Comparison of ENCODE assay signal across 8 cellular contexts in the genomic region with DNA sequence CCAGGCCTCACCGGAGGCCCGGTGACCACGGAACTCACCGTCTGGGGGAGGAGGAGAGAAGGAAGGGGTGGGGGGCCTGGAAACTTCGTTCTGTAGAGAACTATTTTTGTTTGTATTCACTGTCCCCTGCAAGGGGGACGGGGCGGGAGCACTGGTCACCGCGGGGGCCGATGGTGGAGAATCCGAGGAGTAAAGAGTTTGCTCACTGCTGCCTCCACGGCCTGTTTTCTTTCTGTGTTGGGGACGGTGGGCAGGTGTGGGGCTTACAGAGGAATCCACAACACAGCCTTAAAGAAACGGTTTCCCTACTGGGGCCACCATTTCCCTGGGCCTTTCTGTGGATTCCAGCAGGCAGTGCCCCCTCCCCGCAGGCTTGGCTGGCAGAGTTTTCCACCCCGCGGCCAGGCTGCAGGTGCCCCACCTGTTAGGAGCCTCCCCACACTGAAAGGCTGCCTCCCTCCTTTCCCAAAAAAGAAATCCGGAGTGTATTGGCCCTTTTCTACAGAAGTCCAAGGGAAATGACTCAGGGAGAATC.
A peak's percentile ranks its signal among the peaks of the same experiment; 100 is the strongest.
DNase-seq lines count a peak whose midpoint lies in the region; ATAC-seq and TF ChIP-seq lines count a peak whose summit lies in the region.

No MANE protein-coding gene starts in this region.

- H3K27ac ChIP-seq in BLaER1 (peak overlapping the region; percentile 91), IMR-90 (ENCODE audit: insufficient read depth, low read length) (no peak overlapping the region), mammary epithelial cell (ENCODE audit: insufficient read depth, low read depth, low read length) (no peak overlapping the region)
- peak overlapping the region; percentile 52 for H3K27ac ChIP-seq in naive thymus-derived CD4-positive, alpha-beta T cell (ENCODE audit: low read depth, low read length)

- no peak overlapping the region for H3K14ac ChIP-seq in IMR-90 (replicated peaks; ENCODE audit: low read depth, low read length)

- ATAC-seq in IMR-90 (ENCODE audit: low read depth) (no peak), GM21717 (IDR thresholded peaks at IDR 0.05; ENCODE audit: unreplicated experiment) (no peak)
- no peak for ATAC-seq in naive thymus-derived CD4-positive, alpha-beta T cell

- no peak overlapping the region for H2BK20ac ChIP-seq in IMR-90 (ENCODE audit: low read depth, low read length)

- BruUV-seq in IMR-90 (replicated peaks; lab: Mats Ljungman, UMichigan) = no TSS peak
- BruUV-seq in mammary epithelial cell (replicated peaks; lab: Mats Ljungman, UMichigan) = no TSS peak

- H3K4me1 Mint-ChIP-seq in naive thymus-derived CD4-positive, alpha-beta T cell = peaks cover 5 to 22% (median 14%) of the 10 kb centered on the region in 7 donors

- no peak for TF ChIP-seq RAD21 in IMR-90 (IDR thresholded peaks at IDR 0.05; ENCODE audit: low read length)

- no peak overlapping the region for H3K56ac ChIP-seq in IMR-90 (ENCODE audit: extremely low read depth, insufficient read depth, low read length)

- no peaks in the 10 kb centered on the region for H3K79me2 ChIP-seq in mammary epithelial cell (ENCODE audit: insufficient read depth, low read length)

- no peak for TF ChIP-seq POLR2A in IMR-90 (IDR thresholded peaks at IDR 0.05; ENCODE audit: low read depth, low read length)

- H2BK120ac ChIP-seq in IMR-90 (ENCODE audit: low read depth, low read length) = no peak overlapping the region

- CTCF ChIA-PET in IMR-90 (lab: Yijun Ruan, JAX) (no interaction called here), mammary epithelial cell (lab: Charles Lee; ENCODE audit: low non-redundant PET) (no interaction called here)
- CTCF ChIA-PET in naive thymus-derived CD4-positive, alpha-beta T cell (lab: Charles Lee) = no interaction called here

- no peaks in the 10 kb centered on the region for H3K79me1 ChIP-seq in IMR-90 (ENCODE audit: low read depth in 1 of 2, low read length in 2 of 2)

- no peak overlapping the region for H2AK5ac ChIP-seq in IMR-90 (ENCODE audit: low read depth, low read length)

- H4K91ac ChIP-seq in IMR-90 (ENCODE audit: insufficient read depth, low read depth, low read length) = no peak overlapping the region

- 60% methylated on average over 1 of the region's 18 CpGs; no CpG with 5 or more reads in 1 of the 2 experiments for WGBS in IMR-90 (ENCODE audit: extremely low coverage in 2 of 2, insufficient read length in 1 of 2), 2 experiments
- 14% methylated on average over 16 of the region's 18 CpGs for WGBS in mammary epithelial cell (ENCODE audit: low coverage, missing lambda C conversion rate)

- H2BK15ac ChIP-seq in IMR-90 (ENCODE audit: low read depth, low read length) = no peak overlapping the region

- H3K23ac ChIP-seq in IMR-90 (ENCODE audit: low read depth, low read length) = no peak overlapping the region

- dilution Hi-C loops in IMR-90 (cut with HindIII; ENCODE audit: low sequenced_read_pairs, unreplicated experiment) = no loop called here
- dilution Hi-C loops in mammary epithelial cell (cut with HindIII; ENCODE audit: low sequenced_read_pairs) = no loop called here

- H3K4me3 ChIP-seq in BLaER1 (peak overlapping the region; percentile 79), IMR-90 (ENCODE audit: insufficient read depth, low read depth, low read length) (peak overlapping the region; percentile 49), mammary epithelial cell (replicated peaks in 1 of 3; ENCODE audit: insufficient read depth in 1 of 3, low read depth in 2 of 3, low read length in 3 of 3) (peak overlapping the region; percentile 35 to 55 (median 39))
- H3K4me3 ChIP-seq in naive thymus-derived CD4-positive, alpha-beta T cell (ENCODE audit: low read length) = peak overlapping the region; percentile 73

- H3K9ac ChIP-seq in BLaER1 = peak overlapping the region; percentile 86
- H3K9ac ChIP-seq in IMR-90 (ENCODE audit: low read depth, low read length) = peak overlapping the region; percentile 14; the same call in 1 of the 2 replicates
- no peak overlapping the region for H3K9ac ChIP-seq in mammary epithelial cell (ENCODE audit: insufficient read depth, low read length)

- no peak overlapping the region for H3K18ac ChIP-seq in IMR-90 (ENCODE audit: low read depth, low read length)

- H3K4ac ChIP-seq in IMR-90 (ENCODE audit: low read depth, low read length) = no peak overlapping the region

- no peaks in the 10 kb centered on the region for H4K20me1 ChIP-seq in BLaER1
- H4K20me1 ChIP-seq in IMR-90 (ENCODE audit: insufficient read depth, low read length) = peaks cover 6% of the 10 kb centered on the region; the same call in 1 of the 2 replicates
- no peaks in the 10 kb centered on the region for H4K20me1 ChIP-seq in mammary epithelial cell (ENCODE audit: insufficient read depth, low read length)

- H4K8ac ChIP-seq in IMR-90 (ENCODE audit: low read depth in 2 of 2, low read length in 2 of 2) = no peak overlapping the region; a peak in 1 of 4 replicates

- POLR2A ChIA-PET in IMR-90 (lab: Charles Lee; ENCODE audit: unreplicated experiment) = no interaction called here
- POLR2A ChIA-PET in naive thymus-derived CD4-positive, alpha-beta T cell (lab: Charles Lee) = no interaction called here

- H4K5ac ChIP-seq in IMR-90 (ENCODE audit: low read depth, low read length) = no peak overlapping the region

- H3K4me1 ChIP-seq in BLaER1 (peaks cover 82% of the 10 kb centered on the region), IMR-90 (ENCODE audit: control insufficient read depth, insufficient read depth, low read length) (peaks cover 5% of the 10 kb centered on the region), mammary epithelial cell (ENCODE audit: insufficient read depth, low read length) (peaks cover 16% of the 10 kb centered on the region)
- H3K4me1 ChIP-seq in naive thymus-derived CD4-positive, alpha-beta T cell (ENCODE audit: control insufficient read depth in 2 of 2, insufficient read depth in 2 of 2, low read length in 2 of 2) = peaks cover 11 to 12% of the 10 kb centered on the region in 2 donors

- peak overlapping the region; percentile 99 for H3K4me2 ChIP-seq in BLaER1
- peak overlapping the region; percentile 61 for H3K4me2 ChIP-seq in IMR-90 (ENCODE audit: low read depth, low read length)
- peak overlapping the region; percentile 99 for H3K4me2 ChIP-seq in mammary epithelial cell (ENCODE audit: insufficient read depth, low read depth, low read length)

- no peaks in the 10 kb centered on the region for H3K36me3 Mint-ChIP-seq in naive thymus-derived CD4-positive, alpha-beta T cell

- in situ Hi-C loops in IMR-90 (cut with MboI; ENCODE audit: low sequenced_read_pairs) = no loop called here
- in situ Hi-C loops in mammary epithelial cell (cut with MboI; ENCODE audit: low sequenced_read_pairs in 2 of 2) = no loop called here

- TF ChIP-seq CTCF in IMR-90 (conservative IDR thresholded peaks at IDR 0.05; ENCODE audit: low read depth, low read length) (no peak), mammary epithelial cell (conservative IDR thresholded peaks at IDR 0.05 in 1 of 2, IDR thresholded peaks at IDR 0.05 in 1 of 2; ENCODE audit: extremely low read depth in 1 of 2, insufficient read depth in 1 of 2, low read depth in 1 of 2, low read length in 2 of 2) (no peak)

- DNase-seq in IMR-90 = no peak
- DNase-seq in mammary epithelial cell = no peak
- DNase-seq in naive thymus-derived CD4-positive, alpha-beta T cell = no peak
- DNase-seq in retina = no peak
- DNase-seq in UCSD-AML1 (lab: John Stamatoyannopoulos, UW; ENCODE audit: unreplicated experiment) = no peak
- no peak for DNase-seq in NCI-H1930 (lab: John Stamatoyannopoulos, UW)

- intact Hi-C loops in IMR-90 (cut with micrococcal nuclease) = no loop called here
- intact Hi-C loops in mammary epithelial cell (cut with micrococcal nuclease) = no loop called here
- intact Hi-C loops in naive thymus-derived CD4-positive, alpha-beta T cell (cut with micrococcal nuclease) = loop anchor here (5.0 to 10.0 kb wide), 5 partner anchors 165 to 1825 kb away; a partner anchor contains a TSS

- peaks cover 0 to 4% (median 0%) of the 10 kb centered on the region in 11 donors for H3K9me3 Mint-ChIP-seq in naive thymus-derived CD4-positive, alpha-beta T cell

- H3K27me3 Mint-ChIP-seq in naive thymus-derived CD4-positive, alpha-beta T cell = peaks cover 0 to 31% (median 0%) of the 10 kb centered on the region in 5 donors

- no peak overlapping the region for H2AK9ac ChIP-seq in IMR-90 (replicated peaks; ENCODE audit: low read depth, low read length, poor library complexity)

- H2AFZ ChIP-seq in IMR-90 (replicated peaks; ENCODE audit: low read length, poor library complexity) (peak overlapping the region; percentile 89), mammary epithelial cell (ENCODE audit: low read depth, low read length) (peak overlapping the region; percentile 88)

- H3K4me3 Mint-ChIP-seq in naive thymus-derived CD4-positive, alpha-beta T cell = peak overlapping the region; percentile 89 to 99 (median 94)

- H3K9me3 ChIP-seq in BLaER1 = no peaks in the 10 kb centered on the region
- H3K9me3 ChIP-seq in IMR-90 (ENCODE audit: control insufficient read depth, insufficient read depth, low read length) = no peaks in the 10 kb centered on the region
- no peaks in the 10 kb centered on the region for H3K9me3 ChIP-seq in mammary epithelial cell (replicated peaks; ENCODE audit: insufficient read depth, low read length)
- no peaks in the 10 kb centered on the region for H3K9me3 ChIP-seq in naive thymus-derived CD4-positive, alpha-beta T cell (ENCODE audit: control insufficient read depth in 2 of 3, low read length in 3 of 3)

- H3K36me3 ChIP-seq in BLaER1 = no peaks in the 10 kb centered on the region
- H3K36me3 ChIP-seq in IMR-90 (ENCODE audit: control insufficient read depth, insufficient read depth, low read length) = no peaks in the 10 kb centered on the region
- H3K36me3 ChIP-seq in mammary epithelial cell (ENCODE audit: insufficient read depth, low read length) = no peaks in the 10 kb centered on the region
- H3K36me3 ChIP-seq in naive thymus-derived CD4-positive, alpha-beta T cell (ENCODE audit: control insufficient read depth in 2 of 3, insufficient read depth in 3 of 3, low read length in 3 of 3) = no peaks in the 10 kb centered on the region

- H3K9me1 ChIP-seq in IMR-90 (ENCODE audit: insufficient read depth, low read length) = no peaks in the 10 kb centered on the region

- H2BK5ac ChIP-seq in IMR-90 (ENCODE audit: low read depth, low read length, poor library complexity, severe bottlenecking) = no peak overlapping the region

- H3K27me3 ChIP-seq in BLaER1 (no peaks in the 10 kb centered on the region), IMR-90 (ENCODE audit: control insufficient read depth, insufficient read depth, low read length) (peaks cover 62% of the 10 kb centered on the region), mammary epithelial cell (ENCODE audit: insufficient read depth, low read length) (peaks cover 2% of the 10 kb centered on the region)
- no peaks in the 10 kb centered on the region for H3K27me3 ChIP-seq in naive thymus-derived CD4-positive, alpha-beta T cell (ENCODE audit: control insufficient read depth in 2 of 2, insufficient read depth in 2 of 2, low read length in 2 of 2)

- H3K27ac Mint-ChIP-seq in naive thymus-derived CD4-positive, alpha-beta T cell = peak overlapping the region; percentile 80 to 91 (median 88)

TF ChIP-seq in IMR-90, 13 proteins besides CTCF, POLR2A, EP300 and RAD21 (continues in another document):
- TF ChIP-seq RCOR1 (IDR thresholded peaks at IDR 0.05; ENCODE audit: insufficient replicate concordance, low read length) (no peak), MXI1 (IDR thresholded peaks at IDR 0.05; ENCODE audit: borderline replicate concordance, low read depth, low read length) (no peak), MAFK (IDR thresholded peaks at IDR 0.05; ENCODE audit: low read depth, low read length) (no peak)

Comparison
In these comparisons a context has a peak if more than half of its experiments do, and no peak if none do; other contexts are left out.
1. H3K27ac ChIP-seq: peak in BLaER1 (single experiment) and naive thymus-derived CD4-positive, alpha-beta T cell (single experiment); none in IMR-90 (single experiment) and mammary epithelial cell (single experiment).
2. intact Hi-C loops: an anchor here in naive thymus-derived CD4-positive, alpha-beta T cell (5.0 to 10.0 kb wide); none called in IMR-90 and mammary epithelial cell.
3. Peak in every context shown above with its lines, with median percentiles within 50 percentile points of each other: H3K4me2 ChIP-seq and H3K4me3 ChIP-seq.